22 cellular contexts compared by ENCODE assay signal in the genomic region with DNA sequence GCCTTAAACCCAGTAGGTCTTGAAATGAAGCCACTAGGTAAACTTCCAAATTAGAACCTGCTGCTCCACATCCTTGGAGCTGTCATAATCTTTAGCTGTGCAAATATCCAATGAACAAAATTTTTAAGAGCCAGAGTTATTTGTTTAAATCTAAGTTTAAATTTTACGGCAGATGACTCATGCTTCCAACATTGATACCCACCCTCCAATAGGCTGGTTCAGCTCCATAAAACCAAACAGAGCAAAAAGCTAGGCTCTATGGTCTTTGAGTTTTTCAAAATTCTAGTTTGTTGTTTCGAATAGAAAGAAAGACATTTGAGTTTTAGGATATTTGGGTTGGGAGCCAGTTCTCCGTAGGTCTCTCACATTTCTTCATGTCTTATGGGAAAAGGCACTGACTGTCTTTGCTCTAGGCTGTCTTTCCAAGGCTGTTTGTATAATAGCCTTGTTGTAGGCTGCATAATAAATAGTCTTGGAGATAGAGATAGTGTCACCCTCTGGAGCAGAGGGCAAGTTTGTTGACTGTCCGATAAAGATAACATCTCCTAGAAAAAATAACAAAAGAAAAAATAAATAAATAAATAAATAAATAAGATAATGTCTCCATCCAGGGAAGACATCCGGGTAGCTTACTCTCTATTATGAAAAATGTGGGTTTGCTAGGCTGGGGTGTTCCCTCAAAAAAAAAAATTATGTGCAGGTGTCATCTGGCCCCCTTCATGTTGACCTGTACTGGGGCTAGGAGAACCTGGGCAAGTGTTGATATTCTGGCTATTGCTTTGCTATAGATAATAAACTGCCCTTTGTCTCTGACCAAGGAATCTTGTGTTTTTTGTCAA. TPM values are rescaled to one million over a fixed set of nuclear protein-coding genes. Genes with fewer than 3 reads are reported as not detected.
DNase-seq lines count a peak whose midpoint lies in the region; ATAC-seq, FAIRE-seq and TF ChIP-seq lines count a peak whose summit lies in the region.
"Had no signal": no experiment of that assay in that cellular context is flagged by ENCODE, and none has a peak within 500 bp of the region (broad histone marks: within the 10 kb centered on the region; RNA-seq: fewer than 3 reads in every experiment).

No MANE protein-coding gene starts in this region.

- no peak overlapping the region for H2AFZ ChIP-seq in K562 (ENCODE audit: low read depth, low read length)

- TF ChIP-seq POLR2A in K562 (conservative IDR thresholded peaks at IDR 0.05) = no peak

- no TSS peak for BruUV-seq in K562 (replicated peaks; lab: Mats Ljungman, UMichigan)

- H3K4me2 ChIP-seq in K562 (ENCODE audit: insufficient read depth, low read length) = no peak overlapping the region
- H3K4me2 ChIP-seq: BLaER1 had no signal

- H3K27me3 ChIP-seq in K562 (ENCODE audit: control insufficient read depth in 2 of 2, insufficient read depth in 2 of 2, low read length in 2 of 2) (no peaks in the 10 kb centered on the region), small intestine (ENCODE audit: control insufficient read depth in 2 of 2, insufficient read depth in 2 of 2, low read length in 2 of 2) (no peaks in the 10 kb centered on the region)
- H3K27me3 ChIP-seq: BLaER1 had no signal

- TF ChIP-seq CTCF in HEK293 (tag by site-specific recombination; IDR thresholded peaks at IDR 0.05) (no peak), K562 (IDR thresholded peaks at IDR 0.05 in 2 of 3, conservative IDR thresholded peaks at IDR 0.05 in 1 of 3; ENCODE audit: insufficient read depth in 2 of 3, low read depth in 1 of 3, low read length in 3 of 3) (no peak)

- H3K4me3 ChIP-seq in HEK293 (ENCODE audit: low read depth, low read length) (no peak overlapping the region), K562 (no peak overlapping the region), small intestine (ENCODE audit: low read depth in 1 of 2, low read length in 2 of 2) (no peak overlapping the region)
- H3K4me3 ChIP-seq: BLaER1, GM12878 had no signal

- no peak for TF ChIP-seq EP300 in K562 (IDR thresholded peaks at IDR 0.05; ENCODE audit: low read length)

- CTCF ChIA-PET in HEK293 (lab: Yijun Ruan, JAX) = interaction anchor here (0.6 to 1.5 kb wide), 5 partner anchors 42 to 95 kb away, joined by 3 to 4 read pairs (median 3); no protein-coding TSS in a partner anchor
- CTCF ChIA-PET in K562 (lab: Yijun Ruan, JAX; ENCODE audit: low intra/inter-chr PET ratio) = no interaction called here

- TF ChIP-seq RAD21 in K562 (CRISPR knock-in tag; conservative IDR thresholded peaks at IDR 0.05 in 1 of 2, IDR thresholded peaks at IDR 0.05 in 1 of 2) = no peak

- DNase-seq in LoVo (ENCODE audit: low spot score) = peak; percentile 19
- DNase-seq in K562 (ENCODE audit: extremely low read depth in 1 of 4, low spot score in 3 of 4) = no peak
- DNase-seq in small intestine = peak; percentile 16
- DNase-seq in NCI-H1417 treated with DMSO at 0.1 percent for 48 hours (lab: John Stamatoyannopoulos, UW) = no peak
- no peak for DNase-seq in NCI-H1105 treated with DMSO at 0.1 percent for 48 hours (lab: John Stamatoyannopoulos, UW)
- no peak for DNase-seq in GM19240 (ENCODE audit: insufficient read length, low spot score)
- DNase-seq: ACHN; Caco-2; CD4-positive, alpha-beta memory T cell; DMS 273 treated with DMSO at 0.1 percent for 48 hours; DMS79 treated with DMSO at 0.1 percent for 48 hours; H7; NCI-H1092 treated with DMSO at 0.1 percent for 48 hours; NCI-H2029 treated with DMSO at 0.1 percent for 48 hours; NCI-H345; NCI-H524; NCI-H82; SHP77 had no signal

- no peaks in the 10 kb centered on the region for H3K9me3 ChIP-seq in HEK293 (ENCODE audit: control insufficient read depth, insufficient read depth, low read depth, low read length)
- no peaks in the 10 kb centered on the region for H3K9me3 ChIP-seq in K562 (replicated peaks; ENCODE audit: control insufficient read depth, insufficient read depth, low read depth, low read length)
- H3K9me3 ChIP-seq in small intestine (ENCODE audit: control insufficient read depth, low read depth) = no peaks in the 10 kb centered on the region
- H3K9me3 ChIP-seq: BLaER1, Caco-2 had no signal

- 47% methylated on average over 5 of the region's 5 CpGs for WGBS in K562 (ENCODE audit: insufficient coverage, low coverage, missing lambda C conversion rate)
- 74 to 83% (median 76%) methylated on average over 5 of the region's 5 CpGs for WGBS in small intestine, 3 donors

- no peak for FAIRE-seq in K562 (lab: Jason Lieb, UNC)
- FAIRE-seq in small intestine (lab: Jason Lieb, UNC) = no peak
- FAIRE-seq: GM12878 had no signal

- in situ Hi-C loops in K562 (cut with MboI) = no loop called here

- ATAC-seq in K562 = no peak
- ATAC-seq: GM12878 had no signal

- H3K79me2 ChIP-seq in K562 (ENCODE audit: control insufficient read depth, insufficient read depth, low read length) = no peaks in the 10 kb centered on the region

- no peaks in the 10 kb centered on the region for H4K20me1 ChIP-seq in K562 (replicated peaks; ENCODE audit: control insufficient read depth, insufficient read depth, low read length)
- H4K20me1 ChIP-seq: BLaER1 had no signal

- intact Hi-C loops in K562 (cut with micrococcal nuclease) = no loop called here

- POLR2A ChIA-PET in HEK293 (lab: Yijun Ruan, JAX) = no interaction called here
- POLR2A ChIA-PET in K562 (lab: Yijun Ruan, JAX) = interaction anchor here (1.3 kb wide), 1 partner anchor 14 kb away, joined by 3 read pairs; no protein-coding TSS in a partner anchor

- no peaks in the 10 kb centered on the region for H3K9me1 ChIP-seq in K562 (ENCODE audit: control insufficient read depth, insufficient read depth, low read length)

- H3K36me3 ChIP-seq in HEK293 (ENCODE audit: control insufficient read depth in 2 of 2, insufficient read depth in 1 of 2, low read length in 2 of 2) (no peaks in the 10 kb centered on the region), K562 (ENCODE audit: control insufficient read depth, insufficient read depth, low read length) (no peaks in the 10 kb centered on the region), small intestine (ENCODE audit: control insufficient read depth in 2 of 2, insufficient read depth in 2 of 2, low read length in 2 of 2) (no peaks in the 10 kb centered on the region)
- H3K36me3 ChIP-seq: BLaER1 had no signal

- H3K9ac ChIP-seq in K562 (ENCODE audit: insufficient read depth in 1 of 2, low read depth in 2 of 2, low read length in 2 of 2) = no peak overlapping the region
- H3K9ac ChIP-seq: BLaER1 had no signal

- no peak overlapping the region for H3K27ac ChIP-seq in HEK293 (ENCODE audit: extremely low read depth, low read depth, low read length)
- no peak overlapping the region for H3K27ac ChIP-seq in K562 (ENCODE audit: extremely low read depth, low read depth, low read length)
- H3K27ac ChIP-seq in small intestine (ENCODE audit: low read depth in 1 of 2, low read length in 1 of 2) = peak overlapping the region in 1 of 2 donors; percentile 20
- H3K27ac ChIP-seq: BLaER1, HL-60 had no signal

- H3K4me1 ChIP-seq in HEK293 (ENCODE audit: control insufficient read depth, insufficient read depth, low read length) = peaks cover 18% of the 10 kb centered on the region; the same call in 1 of the 2 replicates
- peaks cover 4 to 17% of the 10 kb centered on the region in 2 experiments for H3K4me1 ChIP-seq in K562 (replicated peaks in 1 of 2; ENCODE audit: control insufficient read depth in 2 of 2, insufficient read depth in 2 of 2, low read length in 2 of 2)
- H3K4me1 ChIP-seq in small intestine (ENCODE audit: control insufficient read depth in 2 of 2, insufficient read depth in 1 of 2, low read depth in 1 of 2, low read length in 1 of 2) = peaks cover 0 to 6% of the 10 kb centered on the region in 2 donors
- H3K4me1 ChIP-seq: BLaER1 had no signal

TF ChIP-seq in HEK293, 187 proteins besides CTCF, POLR2A, EP300 and RAD21 (continues in another document):
- TF ChIP-seq ZNF274 (IDR thresholded peaks at IDR 0.05; ENCODE audit: low read length) (no peak), ZNF274 (tag by site-specific recombination; IDR thresholded peaks at IDR 0.05; ENCODE audit: borderline replicate concordance) (no peak), ZNF23 (tag by site-specific recombination; IDR thresholded peaks at IDR 0.05; ENCODE audit: borderline replicate concordance) (no peak)

TF ChIP-seq in K562, 482 proteins besides CTCF, POLR2A, EP300 and RAD21 (continues in another document):
- TF ChIP-seq, protein P1, sequence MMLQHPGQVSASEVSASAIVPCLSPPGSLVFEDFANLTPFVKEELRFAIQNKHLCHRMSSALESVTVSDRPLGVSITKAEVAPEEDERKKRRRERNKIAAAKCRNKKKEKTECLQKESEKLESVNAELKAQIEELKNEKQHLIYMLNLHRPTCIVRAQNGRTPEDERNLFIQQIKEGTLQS (IDR thresholded peaks at IDR 0.05) = peak; percentile 39; the same call in 1 of the 2 replicates
- TF ChIP-seq, protein P1 (CRISPR knock-in tag; conservative IDR thresholded peaks at IDR 0.05) = no peak
- TF ChIP-seq MEIS2 (IDR thresholded peaks at IDR 0.05; ENCODE audit: partially characterized antibody) (peak; percentile 5), FOXA3 (CRISPR knock-in tag; conservative IDR thresholded peaks at IDR 0.05 in 1 of 2, IDR thresholded peaks at IDR 0.05 in 1 of 2) (0 out of 4 replicates have a peak, but pooled peaks of 1 of the 2 experiments have one; percentile 7), FOXJ2 (tag; IDR thresholded peaks at IDR 0.05) (peak; percentile 23; the same call in 1 of the 2 replicates), ATF7 (IDR thresholded peaks at IDR 0.05) (no peak)

RNA-seq across cellular contexts. Expression of a gene that starts 36.5 kb away (rescaled TPM):
- 3.6 TPM in 2 replicates for total RNA-seq in K562 (2011; cell fraction: chromatin; rRNA removed; ENCODE audit: low replicate concordance)
- total RNA-seq in K562 (2011; cell fraction: nucleolus; rRNA removed) = 2.8 and 3.2 TPM in 2 replicates
- 3.3 and 4.0 TPM in 2 replicates for total RNA-seq in K562 (2011; cell fraction: nucleoplasm; rRNA removed)
- total RNA-seq in K562 (2014; rRNA removed) (0.29 and 0.54 TPM in 2 replicates), K562 (2014; rRNA removed; fragmentation: Illumina TruSeq; extraction: Trizol) (0.65 and 1.1 TPM in 2 replicates), K562 (2015; rRNA removed; fragmentation: Illumina TruSeq; extraction: Trizol) (0.47 and 0.57 TPM in 2 replicates), K562 (2021) (0.44 and 0.56 TPM in 2 replicates)
- polyA plus RNA-seq in K562 (2011; rRNA removed) (0.35 and 2.7 TPM in 2 replicates), K562 (2014; fragmentation: Illumina TruSeq; extraction: Trizol) (0.54 and 0.97 TPM in 2 replicates), K562 (2014; fragmentation: Nextera tagmentation; extraction: Ambion mirVana) (under 1 TPM; 0.10 to 0.14 TPM), K562 (2014; rRNA removed) (0.42 and 0.58 TPM in 2 replicates), small intestine (1 to 10 TPM in 2 of 3 donors, under 1 TPM in 1; 0.39 to 1.6 (median 1.1) TPM)
- 0.16 and 0.81 TPM in 2 replicates for polyA plus RNA-seq in K562 (2011; cell fraction: cytosol; rRNA removed)
- polyA plus RNA-seq in K562 (2011; cell fraction: nucleus; rRNA removed) = 0.28 and 1.4 TPM in 2 replicates
- polyA plus RNA-seq in K562 (2012) = 0.59 and 0.66 TPM in 2 replicates
- polyA minus RNA-seq in K562 (2011; rRNA and poly(A)+ RNA removed) = 0.54 and 3.7 TPM in 2 replicates
- polyA minus RNA-seq in K562 (2011; cell fraction: cytosol; rRNA and poly(A)+ RNA removed) = 0.36 and 0.95 TPM in 2 replicates
- 0.44 and 1.9 TPM in 2 replicates for polyA minus RNA-seq in K562 (2011; cell fraction: nucleus; rRNA and poly(A)+ RNA removed)
- total RNA-seq: Caco-2; CD4-positive, alpha-beta memory T cell had no signal
- polyA plus RNA-seq: CD4-positive, alpha-beta memory T cell had no signal

Comparison
In these comparisons a context has a peak if more than half of its experiments do, and no peak if none do; other contexts are left out.
1. DNase-seq: peak in LoVo (single experiment) and small intestine (single experiment); none in K562 (0 of 4), NCI-H1417 treated with DMSO at 0.1 percent for 48 hours (single experiment), NCI-H1105 treated with DMSO at 0.1 percent for 48 hours (single experiment) and GM19240 (single experiment).